22 cellular contexts compared by ENCODE assay signal in the genomic region with DNA sequence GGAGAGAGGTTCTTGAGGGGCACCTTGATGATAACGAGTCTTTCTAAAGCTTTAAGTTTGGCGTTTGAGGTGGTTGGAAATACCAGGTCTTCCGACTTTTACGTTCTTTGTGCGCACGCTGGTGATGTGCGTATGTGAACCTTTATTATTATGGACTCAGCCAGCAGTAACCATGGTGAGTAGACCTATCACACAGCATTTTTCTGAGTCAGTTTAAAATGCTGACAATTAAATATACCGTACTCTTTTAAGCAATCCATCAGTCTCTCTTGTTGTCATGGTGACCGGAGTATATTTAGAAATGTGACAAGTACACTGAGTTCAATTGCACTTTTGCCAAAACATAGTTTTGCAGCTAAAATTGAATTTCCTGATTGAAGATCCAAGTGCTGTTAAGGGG.
DNase-seq lines count a peak whose midpoint lies in the region; ATAC-seq and TF ChIP-seq lines count a peak whose summit lies in the region.
"Had no signal": no experiment of that assay in that cellular context is flagged by ENCODE, and none has a peak within 500 bp of the region (broad histone marks: within the 10 kb centered on the region; RNA-seq: fewer than 3 reads in every experiment).

No MANE protein-coding gene starts in this region.

- H3K36me3 Mint-ChIP-seq in brain = peaks cover 11% of the 10 kb centered on the region
- H3K36me3 Mint-ChIP-seq: WTC11 had no signal

- H3K9me3 ChIP-seq in BLaER1 = no peaks in the 10 kb centered on the region
- H3K9me3 ChIP-seq in heart left ventricle = no peaks in the 10 kb centered on the region
- H3K9me3 ChIP-seq in gastrocnemius medialis = no peaks in the 10 kb centered on the region

- no peak overlapping the region for H3K4me3 ChIP-seq in BLaER1
- no peak overlapping the region for H3K4me3 ChIP-seq in heart left ventricle
- no peak overlapping the region for H3K4me3 ChIP-seq in gastrocnemius medialis

- TF ChIP-seq CTCF in brain (conservative IDR thresholded peaks at IDR 0.05) (no peak), heart left ventricle (IDR thresholded peaks at IDR 0.05) (no peak), gastrocnemius medialis (IDR thresholded peaks at IDR 0.05 in 4 of 5, conservative IDR thresholded peaks at IDR 0.05 in 1 of 5) (no peak)

- peak overlapping the region in 3 of 5 experiments; percentile 47 to 86 (median 79) for H3K27ac Mint-ChIP-seq in brain
- H3K27ac Mint-ChIP-seq: activated naive CD8-positive, alpha-beta T cell treated with anti-CD3 and anti-CD28 coated beads, Interleukin-2, amount 10 ng/mL, durations not matched to agents 7 days and 5 days; nephron; stimulated activated memory B cell treated with anti-CD40 and anti-IgM and Interleukin-4, amounts not matched to agents 10 μg/mL and 1 μg/mL and 100 μg/mL, for 72 hours; WTC11 had no signal

- H3K36me3 ChIP-seq in BLaER1 (no peaks in the 10 kb centered on the region), heart left ventricle (no peaks in the 10 kb centered on the region), gastrocnemius medialis (no peaks in the 10 kb centered on the region)

- ATAC-seq in heart left ventricle (peak; percentile 28 to 59 (median 55)), gastrocnemius medialis (peak; percentile 42 to 66), HG03520 (IDR thresholded peaks at IDR 0.05; ENCODE audit: unreplicated experiment) (no peak)
- ATAC-seq: effector memory CD8-positive, alpha-beta T cell; stimulated activated memory B cell treated with anti-CD40 and anti-IgM and Interleukin-4, amounts not matched to agents 10 μg/mL and 1 μg/mL and 100 μg/mL, for 72 hours; WTC11 had no signal

- intact Hi-C loops in heart left ventricle (cut with DNase I) = no loop called here
- intact Hi-C loops in gastrocnemius medialis (cut with DNase I; ENCODE audit: low total_unique reads) = loop anchor here (2.0 kb wide), 1 partner anchor 29 kb away; no protein-coding TSS in a partner anchor

- DNase-seq in heart left ventricle (no peak), gastrocnemius medialis (no peak), mucosa of gallbladder (ENCODE audit: low spot score) (no peak), A172 (ENCODE audit: low spot score) (no peak)
- DNase-seq in stimulated activated CD4-positive, alpha-beta T cell treated with anti-CD3 and anti-CD28 coated beads, Interleukin-4, amount 100 ng/mL, for 1 hour = no peak
- DNase-seq: activated naive CD8-positive, alpha-beta T cell treated with anti-CD3 and anti-CD28 coated beads, Interleukin-2, amount 10 ng/mL, durations not matched to agents 7 days and 5 days; activated T-cell treated with anti-CD3 and anti-CD28 coated beads, Interleukin-2, amount 50 U/mL, for 48 hours; CD8-positive, alpha-beta memory T cell; DMS79 treated with DMSO at 0.1 percent for 48 hours; effector memory CD8-positive, alpha-beta T cell; hippocampal formation; mesendoderm; NCI-H187 treated with DMSO at 0.1 percent for 48 hours; NCI-H524 treated with DMSO at 0.1 percent for 48 hours; SIG-M5; T-helper 2 cell had no signal

- no peak overlapping the region for H3K9ac ChIP-seq in BLaER1

- WGBS in heart left ventricle, 4 donors = 65 to 72% (median 70%) methylated on average over 9 of the region's 9 CpGs

- TF ChIP-seq POLR2A in heart left ventricle (IDR thresholded peaks at IDR 0.05) (no peak), gastrocnemius medialis (IDR thresholded peaks at IDR 0.05) (no peak)

- no peak overlapping the region for H3K27ac ChIP-seq in BLaER1
- H3K27ac ChIP-seq in heart left ventricle = peak overlapping the region in 11 of 12 donors; percentile 24 to 83 (median 66)
- H3K27ac ChIP-seq in gastrocnemius medialis = peak overlapping the region; percentile 70 to 86 (median 80)

- H3K4me3 Mint-ChIP-seq in brain = peak overlapping the region in 2 of 5 experiments; percentile 27 to 28
- H3K4me3 Mint-ChIP-seq: activated naive CD8-positive, alpha-beta T cell treated with anti-CD3 and anti-CD28 coated beads, Interleukin-2, amount 10 ng/mL, durations not matched to agents 7 days and 5 days; effector memory CD8-positive, alpha-beta T cell; nephron; stimulated activated memory B cell treated with anti-CD40 and anti-IgM and Interleukin-4, amounts not matched to agents 10 μg/mL and 1 μg/mL and 100 μg/mL, for 72 hours; WTC11 had no signal

- peaks cover 17% of the 10 kb centered on the region for H3K4me1 Mint-ChIP-seq in brain
- H3K4me1 Mint-ChIP-seq: WTC11 had no signal

- H4K20me1 ChIP-seq in BLaER1 = no peaks in the 10 kb centered on the region

- H3K9me3 Mint-ChIP-seq in brain = peaks cover 0 to 16% (median 2%) of the 10 kb centered on the region in 5 experiments
- H3K9me3 Mint-ChIP-seq: stimulated activated memory B cell treated with anti-CD40 and anti-IgM and Interleukin-4, amounts not matched to agents 10 μg/mL and 1 μg/mL and 100 μg/mL, for 72 hours; WTC11 had no signal

- H3K4me2 ChIP-seq in BLaER1 = peak overlapping the region; percentile 39; the same call in 1 of the 2 replicates

- no peaks in the 10 kb centered on the region for H3K27me3 Mint-ChIP-seq in brain
- H3K27me3 Mint-ChIP-seq: activated naive CD8-positive, alpha-beta T cell treated with anti-CD3 and anti-CD28 coated beads, Interleukin-2, amount 10 ng/mL, durations not matched to agents 7 days and 5 days; CD8-positive, alpha-beta memory T cell; effector memory CD8-positive, alpha-beta T cell; stimulated activated memory B cell treated with anti-CD40 and anti-IgM and Interleukin-4, amounts not matched to agents 10 μg/mL and 1 μg/mL and 100 μg/mL, for 72 hours had no signal

- H3K27me3 ChIP-seq in BLaER1 (no peaks in the 10 kb centered on the region), heart left ventricle (no peaks in the 10 kb centered on the region), gastrocnemius medialis (no peaks in the 10 kb centered on the region)

- peaks cover 13% of the 10 kb centered on the region for H3K4me1 ChIP-seq in BLaER1
- H3K4me1 ChIP-seq in heart left ventricle = peaks cover 0 to 50% (median 28%) of the 10 kb centered on the region in 12 donors
- peaks cover 34 to 64% of the 10 kb centered on the region in 2 donors for H3K4me1 ChIP-seq in gastrocnemius medialis

- in situ Hi-C loops in gastrocnemius medialis (cut with MboI; ENCODE audit: low sequenced_read_pairs in 4 of 4) = no loop called here
